In genomic region chr10:94578790-94579189, GRCh38 we compare ENCODE assay signal across 30 cellular contexts.
"Had no signal": no experiment of that assay in that cellular context is flagged by ENCODE, and none has a peak within 500 bp of the region (broad histone marks: within the 10 kb centered on the region; RNA-seq: fewer than 3 reads in every experiment).

No MANE protein-coding gene starts in this region.

- H3K4me3 Mint-ChIP-seq: activated CD4-positive, alpha-beta memory T cell treated with anti-CD3 and anti-CD28 coated beads for 36 hours; activated CD4-positive, alpha-beta T cell treated with anti-CD3 and anti-CD28 coated beads for 36 hours; activated CD4-positive, alpha-beta T cell treated with anti-CD3 and anti-CD28 coated beads, Interleukin-2, amount 10 ng/mL, durations not matched to agents 24 days and 14 days; activated CD8-positive, alpha-beta memory T cell treated with anti-CD3 and anti-CD28 coated beads, Interleukin-2, amount 10 ng/mL, durations not matched to agents 7 days and 5 days; activated CD8-positive, alpha-beta T cell treated with anti-CD3 and anti-CD28 coated beads, Interleukin-2, amount 10 ng/mL, durations not matched to agents 7 days and 5 days; activated naive CD4-positive, alpha-beta T cell treated with anti-CD3 and anti-CD28 coated beads, Interleukin-2, amount 10 ng/mL, durations not matched to agents 7 days and 5 days; activated naive CD8-positive, alpha-beta T cell treated with anti-CD3 and anti-CD28 coated beads, Interleukin-2, amount 10 ng/mL, durations not matched to agents 7 days and 5 days; activated T-cell treated with anti-CD3 and anti-CD28 coated beads, Interleukin-2, amount 50 U/mL, for 24 hours; activated T-cell treated with anti-CD3 and anti-CD28 coated beads, Interleukin-2, amount 50 U/mL, for 72 hours; brain; T-helper 17 cell; T-helper 2 cell treated with Interferon-gamma antibody and Interleukin-4, amounts not matched to agents 5 μg/mL and 100 μg/mL, for 36 hours had no signal

- H3K27me3 ChIP-seq: ascending aorta, breast epithelium, cardiac muscle cell, colonic mucosa had no signal

- H3K27ac ChIP-seq: ascending aorta, breast epithelium, cardiac muscle cell, colonic mucosa had no signal

- H3K27me3 Mint-ChIP-seq: activated CD4-positive, alpha-beta memory T cell treated with anti-CD3 and anti-CD28 coated beads for 36 hours; activated CD4-positive, alpha-beta T cell treated with anti-CD3 and anti-CD28 coated beads for 36 hours; activated CD4-positive, alpha-beta T cell treated with anti-CD3 and anti-CD28 coated beads, Interleukin-2, amount 10 ng/mL, durations not matched to agents 24 days and 14 days; activated CD8-positive, alpha-beta memory T cell treated with anti-CD3 and anti-CD28 coated beads, Interleukin-2, amount 10 ng/mL, durations not matched to agents 7 days and 5 days; activated naive CD4-positive, alpha-beta T cell treated with anti-CD3 and anti-CD28 coated beads, Interleukin-2, amount 10 ng/mL, durations not matched to agents 7 days and 5 days; activated naive CD8-positive, alpha-beta T cell treated with anti-CD3 and anti-CD28 coated beads, Interleukin-2, amount 10 ng/mL, durations not matched to agents 7 days and 5 days; activated T-cell treated with anti-CD3 and anti-CD28 coated beads, Interleukin-2, amount 50 U/mL, for 24 hours; brain; T-helper 17 cell had no signal

- ATAC-seq: activated CD4-positive, alpha-beta T cell treated with anti-CD3 and anti-CD28 coated beads for 36 hours; activated CD8-positive, alpha-beta memory T cell treated with anti-CD3 and anti-CD28 coated beads, Interleukin-2, amount 10 ng/mL, durations not matched to agents 7 days and 5 days; activated CD8-positive, alpha-beta T cell treated with anti-CD3 and anti-CD28 coated beads, Interleukin-2, amount 10 ng/mL, durations not matched to agents 7 days and 5 days; activated naive CD4-positive, alpha-beta T cell treated with anti-CD3 and anti-CD28 coated beads, Interleukin-2, amount 50 U/mL, for 72 hours; activated T-cell treated with anti-CD3 and anti-CD28 coated beads, Interleukin-2, amount 50 U/mL, for 72 hours; esophagus mucosa; T-helper 17 cell had no signal

- H3K9me3 Mint-ChIP-seq: activated CD4-positive, alpha-beta memory T cell treated with anti-CD3 and anti-CD28 coated beads for 36 hours; activated CD4-positive, alpha-beta T cell treated with anti-CD3 and anti-CD28 coated beads, Interleukin-2, amount 10 ng/mL, durations not matched to agents 24 days and 14 days; activated naive CD4-positive, alpha-beta T cell treated with anti-CD3 and anti-CD28 coated beads, Interleukin-2, amount 10 ng/mL, durations not matched to agents 7 days and 5 days; activated naive CD4-positive, alpha-beta T cell treated with anti-CD3 and anti-CD28 coated beads, Interleukin-2, amount 50 U/mL, for 72 hours; activated naive CD8-positive, alpha-beta T cell treated with anti-CD3 and anti-CD28 coated beads, Interleukin-2, amount 10 ng/mL, durations not matched to agents 7 days and 5 days; activated T-cell treated with anti-CD3 and anti-CD28 coated beads, Interleukin-2, amount 50 U/mL, for 24 hours; activated T-cell treated with anti-CD3 and anti-CD28 coated beads, Interleukin-2, amount 50 U/mL, for 72 hours; brain; T-helper 2 cell treated with Interferon-gamma antibody and Interleukin-4, amounts not matched to agents 5 μg/mL and 100 μg/mL, for 36 hours had no signal

- H3K27ac Mint-ChIP-seq: activated CD4-positive, alpha-beta memory T cell treated with anti-CD3 and anti-CD28 coated beads for 36 hours; activated CD4-positive, alpha-beta T cell treated with anti-CD3 and anti-CD28 coated beads for 36 hours; activated CD8-positive, alpha-beta memory T cell treated with anti-CD3 and anti-CD28 coated beads, Interleukin-2, amount 10 ng/mL, durations not matched to agents 7 days and 5 days; activated CD8-positive, alpha-beta T cell treated with anti-CD3 and anti-CD28 coated beads, Interleukin-2, amount 10 ng/mL, durations not matched to agents 7 days and 5 days; activated naive CD4-positive, alpha-beta T cell treated with anti-CD3 and anti-CD28 coated beads, Interleukin-2, amount 10 ng/mL, durations not matched to agents 7 days and 5 days; activated naive CD4-positive, alpha-beta T cell treated with anti-CD3 and anti-CD28 coated beads, Interleukin-2, amount 50 U/mL, for 72 hours; activated naive CD8-positive, alpha-beta T cell treated with anti-CD3 and anti-CD28 coated beads, Interleukin-2, amount 10 ng/mL, durations not matched to agents 7 days and 5 days; activated T-cell treated with anti-CD3 and anti-CD28 coated beads, Interleukin-2, amount 50 U/mL, for 24 hours; activated T-cell treated with anti-CD3 and anti-CD28 coated beads, Interleukin-2, amount 50 U/mL, for 72 hours; brain; T-helper 17 cell; T-helper 2 cell treated with Interferon-gamma antibody and Interleukin-4, amounts not matched to agents 5 μg/mL and 100 μg/mL, for 36 hours had no signal

- H3K9me3 ChIP-seq: ascending aorta, breast epithelium, colonic mucosa had no signal

- DNase-seq: activated CD4-positive, alpha-beta memory T cell treated with anti-CD3 and anti-CD28 coated beads for 36 hours; activated CD4-positive, alpha-beta T cell treated with anti-CD3 and anti-CD28 coated beads for 36 hours; activated CD4-positive, alpha-beta T cell treated with anti-CD3 and anti-CD28 coated beads, Interleukin-2, amount 10 ng/mL, durations not matched to agents 24 days and 14 days; activated CD4-positive, CD25-positive, alpha-beta regulatory T cell; activated CD4-positive, CD25-positive, alpha-beta regulatory T cell treated with anti-CD3 and anti-CD28 coated beads, Interleukin-2, amount 50 U/mL, for 72 hours; activated CD8-positive, alpha-beta memory T cell treated with anti-CD3 and anti-CD28 coated beads, Interleukin-2, amount 10 ng/mL, durations not matched to agents 7 days and 5 days; activated CD8-positive, alpha-beta memory T cell treated with anti-CD3 and anti-CD28 coated beads, Interleukin-2, amount 50 U/mL, for 4 hours; activated CD8-positive, alpha-beta T cell treated with anti-CD3 and anti-CD28 coated beads, Interleukin-2, amount 10 ng/mL, durations not matched to agents 7 days and 5 days; activated gamma-delta T cell; activated naive CD4-positive, alpha-beta T cell; activated naive CD4-positive, alpha-beta T cell treated with anti-CD3 and anti-CD28 coated beads, Interleukin-2, amount 10 ng/mL, durations not matched to agents 7 days and 5 days; activated naive CD8-positive, alpha-beta T cell treated with anti-CD3 and anti-CD28 coated beads, Interleukin-2, amount 10 ng/mL, durations not matched to agents 7 days and 5 days; activated T-cell treated with anti-CD3 and anti-CD28 coated beads for 4 hours; activated T-cell treated with anti-CD3 and anti-CD28 coated beads, Interleukin-2, amount 50 U/mL, for 24 hours; activated T-cell treated with anti-CD3 and anti-CD28 coated beads, Interleukin-2, amount 50 U/mL, for 72 hours; central memory CD4-positive, alpha-beta T cell; cerebellar nuclear complex; colonic mucosa; effector CD8-positive, alpha-beta T cell; foreskin fibroblast; head of caudate nucleus; T-helper 17 cell; T1000 had no signal

- H3K4me1 Mint-ChIP-seq: activated CD4-positive, alpha-beta T cell treated with anti-CD3 and anti-CD28 coated beads for 36 hours; activated naive CD4-positive, alpha-beta T cell treated with anti-CD3 and anti-CD28 coated beads, Interleukin-2, amount 10 ng/mL, durations not matched to agents 7 days and 5 days; activated naive CD8-positive, alpha-beta T cell treated with anti-CD3 and anti-CD28 coated beads, Interleukin-2, amount 10 ng/mL, durations not matched to agents 7 days and 5 days; brain; T-helper 17 cell had no signal

- H3K4me3 ChIP-seq: ascending aorta, breast epithelium, cardiac muscle cell, colonic mucosa had no signal

- H3K4me1 ChIP-seq: ascending aorta, breast epithelium, colonic mucosa had no signal

- H3K36me3 ChIP-seq: ascending aorta, breast epithelium, colonic mucosa had no signal
